Comparison of ENCODE assay signal across 9 cellular contexts in the genomic region with DNA sequence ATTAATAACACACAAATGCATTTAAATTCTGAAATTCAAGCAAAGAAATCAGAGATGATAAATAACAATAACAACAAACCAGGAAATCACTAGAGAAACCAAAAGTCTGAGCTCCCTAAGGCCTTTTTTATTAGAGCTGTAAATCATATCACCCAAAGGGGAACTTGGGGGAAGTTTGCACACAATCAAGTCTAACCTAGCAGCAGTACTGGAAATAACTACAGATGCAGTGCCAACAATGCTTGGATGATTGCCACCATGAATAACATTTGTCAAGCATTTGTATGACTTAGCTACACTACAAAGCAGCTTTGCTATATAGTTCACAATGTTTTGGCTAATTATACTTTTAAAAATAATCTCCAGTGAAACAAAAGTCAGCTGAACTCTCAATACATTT. TPM values are rescaled to one million over a fixed set of nuclear protein-coding genes. Genes with fewer than 3 reads are reported as not detected.
DNase-seq lines count a peak whose midpoint lies in the region; ATAC-seq and TF ChIP-seq lines count a peak whose summit lies in the region.
"Had no signal": no experiment of that assay in that cellular context is flagged by ENCODE, and none has a peak within 500 bp of the region (broad histone marks: within the 10 kb centered on the region; RNA-seq: fewer than 3 reads in every experiment).

No MANE protein-coding gene starts in this region.

- peaks cover 7% of the 10 kb centered on the region for H3K4me1 ChIP-seq in IMR-90 (ENCODE audit: control insufficient read depth, insufficient read depth, low read length)

- H3K27me3 ChIP-seq in IMR-90 (ENCODE audit: control insufficient read depth, insufficient read depth, low read length) = no peaks in the 10 kb centered on the region
- H3K27me3 ChIP-seq in dorsolateral prefrontal cortex = no peaks in the 10 kb centered on the region

- H2AK9ac ChIP-seq in IMR-90 (replicated peaks; ENCODE audit: low read depth, low read length, poor library complexity) = no peak overlapping the region

- H3K4ac ChIP-seq in IMR-90 (ENCODE audit: low read depth, low read length) = no peak overlapping the region

- TF ChIP-seq RAD21 in IMR-90 (IDR thresholded peaks at IDR 0.05; ENCODE audit: low read length) = no peak

- CTCF ChIA-PET in IMR-90 (lab: Yijun Ruan, JAX) = interaction anchor here (2.8 kb wide), 1 partner anchor 945 kb away, joined by 14 read pairs; no protein-coding TSS in a partner anchor

- H3K79me1 ChIP-seq in IMR-90 (ENCODE audit: low read depth in 1 of 2, low read length in 2 of 2) = peaks cover 7 to 10% of the 10 kb centered on the region in 2 experiments

- H3K9me1 ChIP-seq in IMR-90 (ENCODE audit: insufficient read depth, low read length) = 0 out of 2 replicates have a peak, but pooled peaks cover 4% of the 10 kb centered on the region

- H4K91ac ChIP-seq in IMR-90 (ENCODE audit: insufficient read depth, low read depth, low read length) = no peak overlapping the region

- ATAC-seq in IMR-90 (ENCODE audit: low read depth) (no peak), left colon (peak; percentile 51), HG02798 (IDR thresholded peaks at IDR 0.05; ENCODE audit: poor library complexity, unreplicated experiment) (no peak), GM18870 (IDR thresholded peaks at IDR 0.05; ENCODE audit: unreplicated experiment) (no peak), GM21786 (IDR thresholded peaks at IDR 0.05; ENCODE audit: unreplicated experiment) (no peak)

- no peak overlapping the region for H2BK5ac ChIP-seq in IMR-90 (ENCODE audit: low read depth, low read length, poor library complexity, severe bottlenecking)

- no peak overlapping the region for H2BK15ac ChIP-seq in IMR-90 (ENCODE audit: low read depth, low read length)

- dilution Hi-C loops in IMR-90 (cut with HindIII; ENCODE audit: low sequenced_read_pairs, unreplicated experiment) = no loop called here

- H3K4me2 ChIP-seq in IMR-90 (ENCODE audit: low read depth, low read length) = no peak overlapping the region

- H2AFZ ChIP-seq in IMR-90 (replicated peaks; ENCODE audit: low read length, poor library complexity) = no peak overlapping the region

- H2BK120ac ChIP-seq in IMR-90 (ENCODE audit: low read depth, low read length) = no peak overlapping the region

- no peak overlapping the region for H3K27ac ChIP-seq in IMR-90 (ENCODE audit: insufficient read depth, low read length)
- peak overlapping the region in 29 of 59 donors; percentile 3 to 68 (median 39) for H3K27ac ChIP-seq in dorsolateral prefrontal cortex

- TF ChIP-seq CTCF in IMR-90 (conservative IDR thresholded peaks at IDR 0.05; ENCODE audit: low read depth, low read length) (no peak), dorsolateral prefrontal cortex (IDR thresholded peaks at IDR 0.05 in 54 of 56, conservative IDR thresholded peaks at IDR 0.05 in 2 of 56; ENCODE audit: low read depth in 1 of 56, partially characterized antibody in 56 of 56) (peak in 2 of 56 donors; percentile 10 to 15)

- POLR2A ChIA-PET in IMR-90 (lab: Charles Lee; ENCODE audit: unreplicated experiment) = no interaction called here

- no peak for TF ChIP-seq POLR2A in IMR-90 (IDR thresholded peaks at IDR 0.05; ENCODE audit: low read depth, low read length)

- BruUV-seq in IMR-90 (replicated peaks; lab: Mats Ljungman, UMichigan) = no TSS peak

- H3K14ac ChIP-seq in IMR-90 (replicated peaks; ENCODE audit: low read depth, low read length) = no peak overlapping the region

- no peak overlapping the region for H3K23ac ChIP-seq in IMR-90 (ENCODE audit: low read depth, low read length)

- H4K20me1 ChIP-seq in IMR-90 (ENCODE audit: insufficient read depth, low read length) = no peaks in the 10 kb centered on the region

- no peak overlapping the region for H4K8ac ChIP-seq in IMR-90 (ENCODE audit: low read depth in 2 of 2, low read length in 2 of 2)

- H3K4me3 ChIP-seq in IMR-90 (ENCODE audit: insufficient read depth, low read depth, low read length) (no peak overlapping the region), dorsolateral prefrontal cortex (no peak overlapping the region)

- no peak overlapping the region for H3K18ac ChIP-seq in IMR-90 (ENCODE audit: low read depth, low read length)

- H3K9me3 ChIP-seq in IMR-90 (ENCODE audit: control insufficient read depth, insufficient read depth, low read length) = no peaks in the 10 kb centered on the region

- no peak overlapping the region for H4K5ac ChIP-seq in IMR-90 (ENCODE audit: low read depth, low read length)

- H2AK5ac ChIP-seq in IMR-90 (ENCODE audit: low read depth, low read length) = no peak overlapping the region

- in situ Hi-C loops in IMR-90 (cut with MboI; ENCODE audit: low sequenced_read_pairs) = loop anchor here (5.0 to 10.0 kb wide), 3 partner anchors 866 to 1098 kb away; no protein-coding TSS in a partner anchor

- H2BK20ac ChIP-seq in IMR-90 (ENCODE audit: low read depth, low read length) = no peak overlapping the region

- no peak overlapping the region for H3K9ac ChIP-seq in IMR-90 (ENCODE audit: low read depth, low read length)

- DNase-seq in AG08395 (ENCODE audit: low spot score) (peak; percentile 48), IMR-90 (peak; percentile 58), astrocyte of the hippocampus (ENCODE audit: low read depth, low spot score) (peak; percentile 88), left colon (peak; percentile 20 to 51), dorsolateral prefrontal cortex (no peak)
- DNase-seq: activated gamma-delta T cell had no signal

- intact Hi-C loops in IMR-90 (cut with micrococcal nuclease) (loop anchor here (2.0 to 5.0 kb wide), 4 partner anchors 154 to 1108 kb away; a partner anchor contains a TSS), left colon (cut with DNase I, micrococcal nuclease) (loop anchor here in 1 of 2 donors (5.0 to 10.0 kb wide), 2 partner anchors 156 to 943 kb away; no protein-coding TSS in a partner anchor), dorsolateral prefrontal cortex (cut with DNase I) (loop anchor here (5.0 to 10.0 kb wide), 6 partner anchors 264 to 1108 kb away; a partner anchor contains a TSS)

- H3K56ac ChIP-seq in IMR-90 (ENCODE audit: extremely low read depth, insufficient read depth, low read length) = no peak overlapping the region

- peaks cover 4% of the 10 kb centered on the region for H3K36me3 ChIP-seq in IMR-90 (ENCODE audit: control insufficient read depth, insufficient read depth, low read length)

TF ChIP-seq in IMR-90, 13 proteins besides CTCF, POLR2A, EP300 and RAD21:
- TF ChIP-seq SMC3 (IDR thresholded peaks at IDR 0.05; ENCODE audit: low read depth, low read length) (no peak), RCOR1 (IDR thresholded peaks at IDR 0.05; ENCODE audit: insufficient replicate concordance, low read length) (no peak), MXI1 (IDR thresholded peaks at IDR 0.05; ENCODE audit: borderline replicate concordance, low read depth, low read length) (no peak), MAFK (IDR thresholded peaks at IDR 0.05; ENCODE audit: low read depth, low read length) (no peak)
- TF ChIP-seq, protein P1, sequence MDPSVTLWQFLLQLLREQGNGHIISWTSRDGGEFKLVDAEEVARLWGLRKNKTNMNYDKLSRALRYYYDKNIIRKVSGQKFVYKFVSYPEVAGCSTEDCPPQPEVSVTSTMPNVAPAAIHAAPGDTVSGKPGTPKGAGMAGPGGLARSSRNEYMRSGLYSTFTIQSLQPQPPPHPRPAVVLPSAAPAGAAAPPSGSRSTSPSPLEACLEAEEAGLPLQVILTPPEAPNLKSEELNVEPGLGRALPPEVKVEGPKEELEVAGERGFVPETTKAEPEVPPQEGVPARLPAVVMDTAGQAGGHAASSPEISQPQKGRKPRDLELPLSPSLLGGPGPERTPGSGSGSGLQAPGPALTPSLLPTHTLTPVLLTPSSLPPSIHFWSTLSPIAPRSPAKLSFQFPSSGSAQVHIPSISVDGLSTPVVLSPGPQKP (IDR thresholded peaks at IDR 0.05; ENCODE audit: borderline replicate concordance, low read depth, low read length) = no peak

RNA-seq across cellular contexts. Expression of a gene that starts 27.8 kb away (rescaled TPM):
- 19.4 and 28.6 TPM in 2 replicates for total RNA-seq in IMR-90 (2012; rRNA removed)
- polyA plus RNA-seq in IMR-90 (2012; rRNA removed) = 8.1 and 10.4 TPM in 2 replicates
- polyA plus RNA-seq in IMR-90 (2012; cell fraction: cytosol; rRNA removed) = 3.2 and 4.4 TPM in 2 replicates
- polyA plus RNA-seq in IMR-90 (2012; cell fraction: nucleus; rRNA removed; ENCODE audit: low replicate concordance) = 1.8 and 9.9 TPM in 2 replicates
- 10 to 100 TPM; 21.5 to 22.0 TPM for total RNA-seq in left colon
- total RNA-seq in dorsolateral prefrontal cortex = 10 to 100 TPM; 14.8 to 39.4 (median 25.9) TPM

Comparison
In these comparisons a context has a peak if more than half of its experiments do, and no peak if none do; other contexts are left out.
1. DNase-seq: peak in AG08395 (single experiment), IMR-90 (single experiment), astrocyte of the hippocampus (single experiment) and left colon (2 of 2); none in dorsolateral prefrontal cortex (0 of 10).